ENCODE assay signal across 8 cellular contexts in the genomic region with DNA sequence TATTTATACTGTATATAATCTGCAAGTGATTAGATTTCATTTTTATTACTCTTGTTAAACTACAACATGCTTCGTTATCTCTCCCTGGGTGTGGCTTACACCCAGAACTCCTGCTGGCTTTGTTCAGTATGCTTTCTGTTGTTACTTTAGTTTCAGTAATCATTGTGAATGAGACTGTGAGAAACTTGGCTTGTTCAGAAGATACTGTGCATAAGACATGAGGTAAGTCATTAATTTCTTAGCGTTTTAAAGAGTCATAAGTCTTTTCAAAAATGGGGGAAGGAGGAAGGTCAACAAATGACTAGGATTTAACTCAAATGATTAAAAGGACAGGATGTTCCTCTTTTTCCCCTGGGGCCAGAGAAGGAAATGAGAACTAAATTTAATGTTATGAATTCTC. TPM values are rescaled to one million over a fixed set of nuclear protein-coding genes. Genes with fewer than 3 reads are reported as not detected.
DNase-seq lines count a peak whose midpoint lies in the region; ATAC-seq, FAIRE-seq and TF ChIP-seq lines count a peak whose summit lies in the region.
"Had no signal": no experiment of that assay in that cellular context is flagged by ENCODE, and none has a peak within 500 bp of the region (broad histone marks: within the 10 kb centered on the region; RNA-seq: fewer than 3 reads in every experiment).

No MANE protein-coding gene starts in this region.

- WGBS in GM12878 (ENCODE audit: insufficient coverage, insufficient replicate concordance, low lambda C conversion rate, missing lambda C conversion rate) = 4% methylated on average over 2 of the region's 2 CpGs
- WGBS in stomach, 5 donors = 12 to 22% (median 16%) methylated on average over 2 of the region's 2 CpGs

- SMC1A ChIA-PET in GM12878 (lab: Charles Lee; ENCODE audit: uncharacterized antibody, unreplicated experiment) = interaction anchor here (0.7 to 2.5 kb wide), 7 partner anchors 8 to 87 kb away, joined by 3 to 13 read pairs (median 4); partner anchors contain the start of gene ADD3

- no peak overlapping the region for H3K9ac ChIP-seq in GM12878 (ENCODE audit: control insufficient read depth, insufficient read depth, low read length)

- no peak for TF ChIP-seq RAD21 in GM12878 (IDR thresholded peaks at IDR 0.05; ENCODE audit: insufficient read depth, low read depth, low read length)

- H3K9me3 ChIP-seq in GM12878 (replicated peaks; ENCODE audit: control insufficient read depth, insufficient read depth, low read length) (no peaks in the 10 kb centered on the region), stomach (no peaks in the 10 kb centered on the region)
- H3K9me3 ChIP-seq in CD4-positive, alpha-beta T cell (ENCODE audit: control insufficient read depth, low read length) = no peaks in the 10 kb centered on the region

- peaks cover 22% of the 10 kb centered on the region for H3K4me1 Mint-ChIP-seq in CD4-positive, alpha-beta T cell (ENCODE audit: low read depth)

- ATAC-seq in GM19463 (IDR thresholded peaks at IDR 0.05; ENCODE audit: unreplicated experiment) (peak; percentile 79), HG03196 (IDR thresholded peaks at IDR 0.05; ENCODE audit: unreplicated experiment) (peak; percentile 72), GM12878 (peak; percentile 87)
- ATAC-seq in CD4-positive, alpha-beta T cell (ENCODE audit: poor library complexity) = no peak

- H3K79me2 ChIP-seq in GM12878 (ENCODE audit: control insufficient read depth, insufficient read depth, low read length) = no peaks in the 10 kb centered on the region

- no peak overlapping the region for H3K4me3 Mint-ChIP-seq in CD4-positive, alpha-beta T cell

- H3K36me3 ChIP-seq in GM12878 (ENCODE audit: control insufficient read depth in 2 of 2, insufficient read depth in 2 of 2, low read length in 1 of 2) = no peaks in the 10 kb centered on the region
- H3K36me3 ChIP-seq in stomach = no peaks in the 10 kb centered on the region

- no peak for TF ChIP-seq EP300 in GM12878 (IDR thresholded peaks at IDR 0.05; ENCODE audit: borderline replicate concordance in 1 of 2, control insufficient read depth in 1 of 2, low read depth in 2 of 2, low read length in 2 of 2)
- no peak for TF ChIP-seq EP300 in stomach (IDR thresholded peaks at IDR 0.05)

- no peak for TF ChIP-seq POLR2A in GM12878 (IDR thresholded peaks at IDR 0.05; ENCODE audit: low read depth, low read length)
- no peak for TF ChIP-seq POLR2A in stomach (IDR thresholded peaks at IDR 0.05)

- no peaks in the 10 kb centered on the region for H3K9me3 Mint-ChIP-seq in CD4-positive, alpha-beta T cell

- RAD21 ChIA-PET in GM12878 (lab: Charles Lee; ENCODE audit: unreplicated experiment) = interaction anchor here (1.0 to 1.7 kb wide), 3 partner anchors 11 to 39 kb away, joined by 3 to 4 read pairs (median 3); partner anchors contain the start of gene ADD3

- H3K4me3 ChIP-seq in GM12878 (no peak overlapping the region), stomach (peak overlapping the region in 1 of 4 donors; percentile 5)

- H3K27ac ChIP-seq in GM12878 (ENCODE audit: control insufficient read depth, insufficient read depth) = peak overlapping the region; percentile 32; the same call in 1 of the 2 replicates
- peak overlapping the region in 4 of 5 donors; percentile 68 to 83 (median 78) for H3K27ac ChIP-seq in stomach
- no peak overlapping the region for H3K27ac ChIP-seq in CD4-positive, alpha-beta T cell (ENCODE audit: low read depth, low read length)
- H3K27ac ChIP-seq: HL-60 had no signal

- peaks cover 14% of the 10 kb centered on the region for H3K4me1 ChIP-seq in GM12878 (ENCODE audit: control insufficient read depth, insufficient read depth, low read length)
- peaks cover 9 to 54% (median 26%) of the 10 kb centered on the region in 4 donors for H3K4me1 ChIP-seq in stomach

- in situ Hi-C loops in GM12878 (cut with MboI) = no loop called here

- no peak overlapping the region for H3K27ac Mint-ChIP-seq in CD4-positive, alpha-beta T cell

- H3K36me3 Mint-ChIP-seq in CD4-positive, alpha-beta T cell (ENCODE audit: low read depth) = no peaks in the 10 kb centered on the region

- POLR2A ChIA-PET in GM12878 (lab: Charles Lee) = no interaction called here
- POLR2A ChIA-PET in CD4-positive, alpha-beta T cell (lab: Charles Lee) = no interaction called here

- DNase-seq in GM12878 (ENCODE audit: low read depth, low spot score) (no peak), stomach (no peak), islet precursor cell (no peak)
- DNase-seq in activated naive CD4-positive, alpha-beta T cell treated with Interleukin-2 at 50 U/mL for 16 hours = no peak
- DNase-seq in CD4-positive, alpha-beta T cell = no peak

- BruUV-seq in GM12878 (replicated peaks; lab: Mats Ljungman, UMichigan) = no TSS peak

- peak overlapping the region; percentile 44; the same call in 1 of the 2 replicates for H3K4me2 ChIP-seq in GM12878 (ENCODE audit: control insufficient read depth, insufficient read depth)

- CTCF ChIA-PET in GM12878 (lab: Yijun Ruan, JAX) = interaction anchor here (1.0 to 5.1 kb wide), 4 partner anchors 8 to 39 kb away, joined by 3 to 25 read pairs (median 4); no protein-coding TSS in a partner anchor
- CTCF ChIA-PET in CD4-positive, alpha-beta T cell (lab: Charles Lee) = no interaction called here

- intact Hi-C loops in GM12878 (cut with micrococcal nuclease; ENCODE audit: unreplicated experiment) (no loop called here), stomach (cut with DNase I; ENCODE audit: low total_unique reads) (no loop called here)
- intact Hi-C loops in CD4-positive, alpha-beta T cell (cut with DNase I, micrococcal nuclease) = no loop called here

- H2AFZ ChIP-seq in GM12878 (ENCODE audit: control insufficient read depth, low read depth, low read length) = peak overlapping the region; percentile 37

- TF ChIP-seq CTCF in GM12878 (IDR thresholded peaks at IDR 0.05 in 2 of 3, conservative IDR thresholded peaks at IDR 0.05 in 1 of 3; ENCODE audit: control insufficient read depth in 2 of 3, extremely low read depth in 1 of 3, insufficient read depth in 1 of 3, low read depth in 3 of 3, low read length in 3 of 3) (no peak), stomach (IDR thresholded peaks at IDR 0.05) (no peak)
- TF ChIP-seq CTCF in CD4-positive, alpha-beta T cell (IDR thresholded peaks at IDR 0.05) = no peak

- H3K27me3 ChIP-seq in GM12878 (replicated peaks in 1 of 2; ENCODE audit: control insufficient read depth in 2 of 2, insufficient read depth in 2 of 2, low read length in 1 of 2) (no peaks in the 10 kb centered on the region), stomach (no peaks in the 10 kb centered on the region)
- no peaks in the 10 kb centered on the region for H3K27me3 ChIP-seq in CD4-positive, alpha-beta T cell (ENCODE audit: control insufficient read depth, insufficient read depth, low read length)

- no peaks in the 10 kb centered on the region for H4K20me1 ChIP-seq in GM12878 (ENCODE audit: control insufficient read depth, insufficient read depth)

- H3K27me3 Mint-ChIP-seq in CD4-positive, alpha-beta T cell = no peaks in the 10 kb centered on the region

- peak; percentile 80 for FAIRE-seq in GM12878 (lab: Jason Lieb, UNC)

TF ChIP-seq in GM12878, 131 proteins besides CTCF, POLR2A, EP300 and RAD21 (continues in another document):
- TF ChIP-seq DPF2 (IDR thresholded peaks at IDR 0.05) (0 out of 2 replicates have a peak, but pooled peaks have one; percentile 20), RELB (IDR thresholded peaks at IDR 0.05; ENCODE audit: low read depth) (no peak), MTA2 (IDR thresholded peaks at IDR 0.05; ENCODE audit: low read depth) (peak; percentile 69)
- TF ChIP-seq, protein P1, sequence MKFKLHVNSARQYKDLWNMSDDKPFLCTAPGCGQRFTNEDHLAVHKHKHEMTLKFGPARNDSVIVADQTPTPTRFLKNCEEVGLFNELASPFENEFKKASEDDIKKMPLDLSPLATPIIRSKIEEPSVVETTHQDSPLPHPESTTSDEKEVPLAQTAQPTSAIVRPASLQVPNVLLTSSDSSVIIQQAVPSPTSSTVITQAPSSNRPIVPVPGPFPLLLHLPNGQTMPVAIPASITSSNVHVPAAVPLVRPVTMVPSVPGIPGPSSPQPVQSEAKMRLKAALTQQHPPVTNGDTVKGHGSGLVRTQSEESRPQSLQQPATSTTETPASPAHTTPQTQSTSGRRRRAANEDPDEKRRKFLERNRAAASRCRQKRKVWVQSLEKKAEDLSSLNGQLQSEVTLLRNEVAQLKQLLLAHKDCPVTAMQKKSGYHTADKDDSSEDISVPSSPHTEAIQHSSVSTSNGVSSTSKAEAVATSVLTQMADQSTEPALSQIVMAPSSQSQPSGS (IDR thresholded peaks at IDR 0.05; ENCODE audit: low read length) = peak; percentile 68

RNA-seq across cellular contexts. Expression of gene ADD3, which starts 11.6 kb away (rescaled TPM):
- 347 and 446 TPM in 2 replicates for total RNA-seq in GM12878 (2013; cell fraction: nucleolus; rRNA removed)
- total RNA-seq in GM12878 (2014; rRNA removed) (77.9 and 85.0 TPM in 2 replicates), GM12878 (2014; rRNA removed; fragmentation: Illumina TruSeq; extraction: Trizol) (90.1 and 101 TPM in 2 replicates), GM12878 (2021) (52.8 and 56.1 TPM in 2 replicates), stomach (100 to 1,000 TPM in 3 of 5 donors, 10 to 100 TPM in 2; 66.0 to 600 (median 222) TPM)
- polyA plus RNA-seq in GM12878 (2011; ENCODE audit: low read depth) = 32.4 TPM
- polyA plus RNA-seq in GM12878 (2011; rRNA removed) (127 and 194 TPM in 2 replicates), GM12878 (2014; fragmentation: Illumina TruSeq; extraction: Trizol) (129 and 199 TPM in 2 replicates), GM12878 (2014; fragmentation: Nextera tagmentation; extraction: Ambion mirVana) (10 to 100 TPM; 27.3 to 28.5 TPM), GM12878 (2014; rRNA removed) (45.4 and 69.6 TPM in 2 replicates), GM12878 (2016; fragmentation: Nextera tagmentation; extraction: Ambion mirVana) (10 to 100 TPM; 60.4 to 66.0 TPM), stomach (10 to 100 TPM; 22.9 to 64.9 (median 36.4) TPM)
- polyA plus RNA-seq in GM12878 (2011; cell fraction: cytosol; rRNA removed) = 43.0 and 68.9 TPM in 2 replicates
- polyA plus RNA-seq in GM12878 (2011; cell fraction: nucleus; rRNA removed) = 106 and 146 TPM in 2 replicates
- polyA plus RNA-seq in GM12878 (2012) = 30.8 and 46.9 TPM in 2 replicates
- 81.3 and 138 TPM in 2 replicates for polyA minus RNA-seq in GM12878 (2011; rRNA and poly(A)+ RNA removed)
- 37.7 and 46.4 TPM in 2 replicates for polyA minus RNA-seq in GM12878 (2011; cell fraction: cytosol; rRNA and poly(A)+ RNA removed)
- polyA minus RNA-seq in GM12878 (2011; cell fraction: nucleus; rRNA and poly(A)+ RNA removed) = 61.5 and 80.8 TPM in 2 replicates
- total RNA-seq in CD4-positive, alpha-beta T cell = 100 to 1,000 TPM; 273 to 302 TPM
